Comparison of ENCODE assay signal across 15 cellular contexts in the genomic region with DNA sequence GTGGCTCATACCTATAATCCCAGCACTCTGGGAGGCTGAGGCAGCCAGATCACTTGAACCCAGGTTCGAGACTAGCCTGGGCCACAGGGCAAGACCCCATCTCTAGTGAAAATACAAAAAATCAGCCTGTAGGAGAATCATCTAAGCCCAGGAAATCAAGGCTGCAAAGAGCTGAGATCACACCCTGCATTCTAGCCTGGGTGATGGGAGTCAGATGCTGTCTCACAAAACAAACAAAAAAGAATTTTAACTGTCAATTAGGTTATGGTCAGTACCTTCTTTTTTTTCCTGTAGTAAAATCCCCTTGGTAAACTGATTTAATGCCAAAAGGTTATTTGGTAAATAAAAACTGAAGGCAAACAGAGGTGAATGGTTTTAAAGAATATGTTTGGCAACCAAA.
DNase-seq lines count a peak whose midpoint lies in the region; ATAC-seq and TF ChIP-seq lines count a peak whose summit lies in the region.
"Had no signal": no experiment of that assay in that cellular context is flagged by ENCODE, and none has a peak within 500 bp of the region (broad histone marks: within the 10 kb centered on the region; RNA-seq: fewer than 3 reads in every experiment).

No MANE protein-coding gene starts in this region.

- H3K4me3 ChIP-seq in LNCaP clone FGC (ENCODE audit: low read depth, low read length) = no peak overlapping the region
- H3K4me3 ChIP-seq: GM23338, HAP-1 had no signal

- no peak for TF ChIP-seq CTCF in C4-2B (conservative IDR thresholded peaks at IDR 0.05)
- TF ChIP-seq CTCF in LNCaP clone FGC (IDR thresholded peaks at IDR 0.05; ENCODE audit: control insufficient read depth, extremely low read depth, insufficient read depth) = no peak
- TF ChIP-seq CTCF in VCaP (conservative IDR thresholded peaks at IDR 0.05) = no peak
- TF ChIP-seq CTCF in GM13977 (IDR thresholded peaks at IDR 0.05; ENCODE audit: extremely low read depth, insufficient read depth, missing control alignments) = no peak

- peak overlapping the region; percentile 82 for H3K27ac ChIP-seq in C4-2B
- peak overlapping the region; percentile 63 for H3K27ac ChIP-seq in VCaP

- ATAC-seq in GM18907 (IDR thresholded peaks at IDR 0.05; ENCODE audit: unreplicated experiment) = no peak
- ATAC-seq: GM23338 had no signal

- DNase-seq in LNCaP clone FGC (ENCODE audit: low read depth) (peak; percentile 79), NCI-H748 (lab: John Stamatoyannopoulos, UW; ENCODE audit: unreplicated experiment) (no peak), GM13977 (ENCODE audit: low spot score) (no peak)
- DNase-seq: 8988T; C1 segment of cervical spinal cord; CD4-positive, CD25-positive, alpha-beta regulatory T cell; CD8-positive, alpha-beta memory T cell; DMS 273 treated with DMSO at 0.1 percent for 48 hours; DMS79; GF-D8 had no signal

- in situ Hi-C loops in GM13977 (cut with MboI; ENCODE audit: low pct_unique_long_range_greater_than_20kb, low sequenced_read_pairs, unreplicated experiment) = no loop called here
